ENCODE assay signal across 8 cellular contexts in the genomic region with DNA sequence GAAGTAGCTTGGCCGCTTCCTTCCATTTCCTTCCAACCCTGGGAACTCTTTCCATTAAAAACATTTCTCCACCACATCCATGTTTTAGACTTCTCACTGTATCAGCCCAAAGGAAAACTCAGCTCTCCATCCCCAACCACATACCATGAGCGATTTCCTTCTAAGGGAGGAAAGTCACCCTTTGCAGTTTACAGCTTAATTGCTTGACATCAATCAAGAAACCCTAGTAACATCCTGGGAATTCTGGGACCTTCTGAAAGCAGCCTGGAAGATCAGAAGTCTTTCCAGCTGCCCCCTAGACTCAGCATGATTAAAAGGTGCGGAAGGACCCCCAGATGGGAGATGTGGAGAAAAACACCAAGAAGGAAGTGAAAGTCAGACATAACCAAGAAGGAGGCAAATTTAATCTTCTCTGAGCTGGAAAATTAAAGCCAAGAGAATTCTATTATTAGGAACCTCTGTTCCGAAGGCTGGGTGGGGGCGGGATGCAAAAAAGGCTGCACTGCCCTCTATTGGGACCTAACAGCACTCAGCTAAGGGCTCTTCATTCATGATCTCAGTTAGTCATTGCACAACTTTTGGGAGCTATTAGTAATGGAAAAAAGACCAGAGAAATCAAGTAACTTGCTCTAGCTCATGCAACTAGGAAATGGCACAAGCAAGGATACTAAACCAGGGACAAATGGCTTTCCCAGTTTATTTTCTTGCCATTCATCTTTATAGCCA.
DNase-seq lines count a peak whose midpoint lies in the region; ATAC-seq and TF ChIP-seq lines count a peak whose summit lies in the region.

No MANE protein-coding gene starts in this region.

- H3K9ac ChIP-seq in GM23248 (peak overlapping the region; percentile 66), PC-3 (ENCODE audit: low read length) (no peak overlapping the region)

- H3K4me2 ChIP-seq in GM23248 (ENCODE audit: unreplicated experiment) (peak overlapping the region; percentile 78), PC-3 (ENCODE audit: low read length) (no peak overlapping the region)

- TF ChIP-seq CTCF in PC-3 (conservative IDR thresholded peaks at IDR 0.05; ENCODE audit: low read depth, low read length) (peak; percentile 76), nephron (IDR thresholded peaks at IDR 0.05; ENCODE audit: unreplicated experiment in 3 of 3) (peak; percentile 57 to 67 (median 64))

- H3K36me3 ChIP-seq in GM23248 (ENCODE audit: low read depth) (no peaks in the 10 kb centered on the region), PC-3 (ENCODE audit: low read depth, low read length) (no peaks in the 10 kb centered on the region)

- H3K9me3 Mint-ChIP-seq in nephron, result no peaks in the 10 kb centered on the region

- DNase-seq in AML-193 (lab: John Stamatoyannopoulos, UW) (peak; percentile 29 to 34), GM23248 (peak; percentile 97), PC-3 (peak; percentile 79), erythroblast (lab: John Stamatoyannopoulos, UW) (peak; percentile 29 to 57), GF-D8 (lab: John Stamatoyannopoulos, UW) (no peak)
- DNase-seq in effector CD4-positive, alpha-beta T cell, result no peak

- no peaks in the 10 kb centered on the region for H3K9me3 ChIP-seq in GM23248 (ENCODE audit: low read depth)
- no peaks in the 10 kb centered on the region for H3K9me3 ChIP-seq in PC-3 (ENCODE audit: low read length)

- H3K36me3 Mint-ChIP-seq in nephron (ENCODE audit: low read depth), result no peaks in the 10 kb centered on the region

- H3K27ac ChIP-seq in GM23248 (peak overlapping the region; percentile 78), PC-3 (ENCODE audit: low read length) (no peak overlapping the region)

- peaks cover 22% of the 10 kb centered on the region for H3K4me1 ChIP-seq in GM23248 (ENCODE audit: insufficient read depth)
- H3K4me1 ChIP-seq in PC-3 (ENCODE audit: insufficient read depth, low read length), result no peaks in the 10 kb centered on the region

- 6 to 10% methylated on average over 5 of the region's 5 CpGs for WGBS in GM23248 (ENCODE audit: low coverage in 1 of 2, low lambda C conversion rate in 2 of 2, missing lambda C conversion rate in 2 of 2), 2 experiments

- H3K27ac Mint-ChIP-seq in nephron, result peak overlapping the region in 2 of 3 experiments; percentile 16 to 60

- intact Hi-C loops in PC-3 (cut with micrococcal nuclease), result no loop called here

- POLR2A ChIA-PET in PC-3 (lab: Charles Lee; ENCODE audit: unreplicated experiment), result no interaction called here

- peak overlapping the region in 1 of 3 experiments; percentile 7 for H3K4me3 Mint-ChIP-seq in nephron

- H3K9me2 ChIP-seq in GM23248 (ENCODE audit: insufficient read depth), result no peaks in the 10 kb centered on the region
- no peaks in the 10 kb centered on the region for H3K9me2 ChIP-seq in PC-3 (replicated peaks; ENCODE audit: low read length)

- H3K27me3 ChIP-seq in GM23248 (replicated peaks; ENCODE audit: insufficient read depth) (no peaks in the 10 kb centered on the region), PC-3 (ENCODE audit: low read length) (no peaks in the 10 kb centered on the region)

- no peaks in the 10 kb centered on the region for H3K79me2 ChIP-seq in GM23248 (ENCODE audit: insufficient read depth)
- H3K79me2 ChIP-seq in PC-3 (ENCODE audit: low read length), result no peaks in the 10 kb centered on the region

- BruUV-seq in PC-3 (replicated peaks; lab: Mats Ljungman, UMichigan), result no TSS peak

- CTCF ChIA-PET in PC-3 (lab: Charles Lee), result interaction anchor here (0.5 to 1.3 kb wide), 9 partner anchors 25 to 596 kb away, joined by 3 to 18 read pairs (median 5); no protein-coding TSS in a partner anchor

- H3K27me3 Mint-ChIP-seq in nephron (ENCODE audit: low read depth), result peaks cover 17% of the 10 kb centered on the region

- in situ Hi-C loops in GM23248 (cut with MboI), result no loop called here

- H3F3A ChIP-seq in GM23248 (ENCODE audit: insufficient read depth), result peaks cover 9% of the 10 kb centered on the region; the same call in 1 of the 2 replicates
- no peaks in the 10 kb centered on the region for H3F3A ChIP-seq in PC-3 (ENCODE audit: low read length, unreplicated experiment)

- H2AFZ ChIP-seq in GM23248, result peak overlapping the region; percentile 73
- H2AFZ ChIP-seq in PC-3 (ENCODE audit: low read length), result peak overlapping the region; percentile 63; the same call in 1 of the 2 replicates

- H3K4me1 Mint-ChIP-seq in nephron, result peaks cover 18% of the 10 kb centered on the region

- H3K4me3 ChIP-seq in GM23248 (peak overlapping the region; percentile 50), PC-3 (ENCODE audit: low read length) (no peak overlapping the region)

- H4K20me1 ChIP-seq in GM23248 (ENCODE audit: insufficient read depth), result no peaks in the 10 kb centered on the region
- H4K20me1 ChIP-seq in PC-3 (ENCODE audit: low read length), result no peaks in the 10 kb centered on the region

- TF ChIP-seq POLR2A in erythroblast (IDR thresholded peaks at IDR 0.05; ENCODE audit: low read length), result no peak

- ATAC-seq in PC-3, result peak; percentile 68
- no peak for ATAC-seq in GM19328 (IDR thresholded peaks at IDR 0.05; ENCODE audit: unreplicated experiment)

Comparison
In these comparisons a context has a peak if more than half of its experiments do, and no peak if none do; other contexts are left out.
1. DNase-seq: peak in AML-193 (2 of 2), GM23248 (single experiment), PC-3 (single experiment) and erythroblast (2 of 2); none in effector CD4-positive, alpha-beta T cell (single experiment) and GF-D8 (single experiment).